ENCODE assay signal across 14 cellular contexts in the genomic region with DNA sequence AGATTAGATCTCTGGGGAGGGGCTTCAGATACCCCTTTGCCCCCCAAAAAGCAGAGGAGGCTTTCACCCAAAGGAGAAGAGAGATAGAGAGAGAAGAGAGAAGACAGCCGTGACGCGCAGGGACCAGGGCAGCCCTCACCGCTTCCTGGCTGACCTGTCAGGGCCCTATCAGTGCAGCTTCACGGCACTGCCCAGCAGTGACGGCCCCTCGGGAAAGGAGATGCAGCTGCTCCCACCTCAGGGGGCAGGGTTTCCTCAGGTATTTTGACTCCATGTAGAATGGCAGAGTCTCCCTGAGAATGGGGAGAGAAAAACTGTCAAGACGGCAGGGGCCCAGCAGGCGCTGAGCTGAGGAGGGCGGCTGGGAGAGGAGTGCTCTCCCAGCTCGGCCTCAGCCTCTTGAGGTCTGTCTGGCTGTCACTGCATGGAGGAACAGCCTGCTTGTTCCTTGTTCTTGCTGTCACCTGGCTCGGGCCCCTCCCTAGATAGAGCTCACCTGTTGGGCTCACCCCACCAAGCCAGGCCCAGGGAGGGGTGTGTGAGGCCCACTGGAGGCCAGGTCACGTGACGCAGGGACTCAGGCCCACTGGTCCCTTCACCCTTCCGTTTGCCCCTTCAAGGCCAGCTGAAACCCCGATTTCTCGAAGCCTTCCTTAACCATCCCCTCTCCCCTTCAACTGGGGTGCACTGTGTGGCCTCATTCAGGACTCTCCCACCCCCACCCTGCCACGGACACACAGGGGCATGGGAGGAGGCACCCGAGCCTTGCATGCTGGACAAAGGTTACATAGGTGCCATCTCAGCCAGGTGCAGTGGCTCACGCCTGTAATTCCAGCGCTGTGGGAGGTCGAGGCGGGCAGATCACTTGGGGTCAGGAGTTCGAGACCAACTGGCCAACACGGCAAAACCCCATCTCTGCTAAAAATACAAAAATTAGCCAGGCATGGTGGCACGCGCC. TPM values are rescaled to one million over a fixed set of nuclear protein-coding genes. Genes with fewer than 3 reads are reported as not detected.
DNase-seq lines count a peak whose midpoint lies in the region; ATAC-seq, FAIRE-seq and TF ChIP-seq lines count a peak whose summit lies in the region.
"Had no signal": no experiment of that assay in that cellular context is flagged by ENCODE, and none has a peak within 500 bp of the region (broad histone marks: within the 10 kb centered on the region; RNA-seq: fewer than 3 reads in every experiment).

No MANE protein-coding gene starts in this region.

- no peak overlapping the region for H3K18ac ChIP-seq in IMR-90 (ENCODE audit: low read depth, low read length)

- no peak overlapping the region for H3K56ac ChIP-seq in IMR-90 (ENCODE audit: extremely low read depth, insufficient read depth, low read length)

- TF ChIP-seq POLR2A in IMR-90 (IDR thresholded peaks at IDR 0.05; ENCODE audit: low read depth, low read length): no peak
- no peak for TF ChIP-seq POLR2A in GM12878 (IDR thresholded peaks at IDR 0.05; ENCODE audit: low read depth, low read length)

- H3K4ac ChIP-seq in IMR-90 (ENCODE audit: low read depth, low read length): no peak overlapping the region

- CTCF ChIA-PET in IMR-90 (lab: Yijun Ruan, JAX): no interaction called here
- CTCF ChIA-PET in GM12878 (lab: Yijun Ruan, JAX): interaction anchor here (1.1 to 1.4 kb wide), 2 partner anchors 11 to 17 kb away, joined by 5 to 6 read pairs; no protein-coding TSS in a partner anchor

- H2AK9ac ChIP-seq in IMR-90 (replicated peaks; ENCODE audit: low read depth, low read length, poor library complexity): peak overlapping the region; percentile 45

- no peak overlapping the region for H4K91ac ChIP-seq in IMR-90 (ENCODE audit: insufficient read depth, low read depth, low read length)

- no peak for ATAC-seq in IMR-90 (ENCODE audit: low read depth)
- ATAC-seq in GM12878: no peak
- ATAC-seq: lower lobe of right lung, SK-N-SH treated with all-trans-retinoic acid at 6 μM for 48 hours had no signal

- H3K27ac ChIP-seq in IMR-90 (ENCODE audit: insufficient read depth, low read length) (no peak overlapping the region), GM12878 (ENCODE audit: control insufficient read depth, insufficient read depth) (no peak overlapping the region)
- H3K27ac ChIP-seq: esophagus squamous epithelium, lower lobe of right lung had no signal

- WGBS in IMR-90 (ENCODE audit: extremely low coverage in 2 of 2, insufficient read length in 1 of 2), 2 experiments: 90% methylated on average over 17 of the region's 27 CpGs; no CpG with 5 or more reads in 1 of the 2 experiments
- 37% methylated on average over 27 of the region's 27 CpGs for WGBS in GM12878 (ENCODE audit: insufficient coverage, insufficient replicate concordance, low lambda C conversion rate, missing lambda C conversion rate)

- H3K14ac ChIP-seq in IMR-90 (replicated peaks; ENCODE audit: low read depth, low read length): no peak overlapping the region

- H3K36me3 Mint-ChIP-seq in activated CD4-positive, alpha-beta T cell treated with anti-CD3 and anti-CD28 coated beads, Interleukin-2, amount 10 ng/mL, durations not matched to agents 24 days and 14 days (ENCODE audit: low read depth): no peaks in the 10 kb centered on the region
- H3K36me3 Mint-ChIP-seq: activated CD4-positive, alpha-beta memory T cell treated with anti-CD3 and anti-CD28 coated beads for 36 hours had no signal

- H2BK20ac ChIP-seq in IMR-90 (ENCODE audit: low read depth, low read length): no peak overlapping the region

- 0 out of 2 replicates have a peak, but pooled peaks cover 2% of the 10 kb centered on the region for H4K20me1 ChIP-seq in IMR-90 (ENCODE audit: insufficient read depth, low read length)
- H4K20me1 ChIP-seq in GM12878 (ENCODE audit: control insufficient read depth, insufficient read depth): no peaks in the 10 kb centered on the region

- SMC1A ChIA-PET in GM12878 (lab: Charles Lee; ENCODE audit: uncharacterized antibody, unreplicated experiment): no interaction called here

- no peak overlapping the region for H3K4me2 ChIP-seq in IMR-90 (ENCODE audit: low read depth, low read length)
- H3K4me2 ChIP-seq in GM12878 (ENCODE audit: control insufficient read depth, insufficient read depth): no peak overlapping the region
- H3K4me2 ChIP-seq: smooth muscle cell had no signal

- in situ Hi-C loops in IMR-90 (cut with MboI; ENCODE audit: low sequenced_read_pairs): no loop called here
- in situ Hi-C loops in GM12878 (cut with MboI): no loop called here

- H3K4me3 Mint-ChIP-seq in activated CD4-positive, alpha-beta T cell treated with anti-CD3 and anti-CD28 coated beads, Interleukin-2, amount 10 ng/mL, durations not matched to agents 24 days and 14 days: no peak overlapping the region
- H3K4me3 Mint-ChIP-seq: activated CD4-positive, alpha-beta memory T cell treated with anti-CD3 and anti-CD28 coated beads for 36 hours had no signal

- peaks cover 18% of the 10 kb centered on the region for H3K9me1 ChIP-seq in IMR-90 (ENCODE audit: insufficient read depth, low read length)

- H3K9me3 ChIP-seq in IMR-90 (ENCODE audit: control insufficient read depth, insufficient read depth, low read length) (no peaks in the 10 kb centered on the region), GM12878 (replicated peaks; ENCODE audit: control insufficient read depth, insufficient read depth, low read length) (no peaks in the 10 kb centered on the region)
- H3K9me3 ChIP-seq: esophagus squamous epithelium, lower lobe of right lung had no signal

- H3K27me3 ChIP-seq in IMR-90 (ENCODE audit: control insufficient read depth, insufficient read depth, low read length) (no peaks in the 10 kb centered on the region), GM12878 (replicated peaks in 1 of 2; ENCODE audit: control insufficient read depth in 2 of 2, insufficient read depth in 2 of 2, low read length in 1 of 2) (no peaks in the 10 kb centered on the region; a peak in 1 of 4 replicates)
- H3K27me3 ChIP-seq: esophagus squamous epithelium had no signal

- no peaks in the 10 kb centered on the region for H3K9me3 Mint-ChIP-seq in activated CD4-positive, alpha-beta T cell treated with anti-CD3 and anti-CD28 coated beads, Interleukin-2, amount 10 ng/mL, durations not matched to agents 24 days and 14 days
- H3K9me3 Mint-ChIP-seq: activated CD4-positive, alpha-beta memory T cell treated with anti-CD3 and anti-CD28 coated beads for 36 hours had no signal

- RAD21 ChIA-PET in GM12878 (lab: Charles Lee; ENCODE audit: unreplicated experiment): no interaction called here

- BruUV-seq in IMR-90 (replicated peaks; lab: Mats Ljungman, UMichigan) (no TSS peak), GM12878 (replicated peaks; lab: Mats Ljungman, UMichigan) (no TSS peak)

- H4K5ac ChIP-seq in IMR-90 (ENCODE audit: low read depth, low read length): no peak overlapping the region

- no peak overlapping the region for H3K23ac ChIP-seq in IMR-90 (ENCODE audit: low read depth, low read length)

- intact Hi-C loops in IMR-90 (cut with micrococcal nuclease) (no loop called here), GM12878 (cut with micrococcal nuclease; ENCODE audit: unreplicated experiment) (no loop called here), posterior vena cava (cut with DNase I) (loop anchor here in 1 of 2 donors (10.0 kb wide), 1 partner anchor 80 kb away; the partner anchor contains the start of gene TBC1D21)
- intact Hi-C loops in activated CD4-positive, alpha-beta T cell treated with anti-CD3 and anti-CD28 coated beads, Interleukin-2, amount 10 ng/mL, durations not matched to agents 24 days and 14 days (cut with micrococcal nuclease): no loop called here

- no peak for FAIRE-seq in GM12878 (lab: Jason Lieb, UNC)
- FAIRE-seq: TTC549 had no signal

- TF ChIP-seq CTCF in IMR-90 (conservative IDR thresholded peaks at IDR 0.05; ENCODE audit: low read depth, low read length): no peak
- no peak for TF ChIP-seq CTCF in GM12878 (IDR thresholded peaks at IDR 0.05 in 2 of 3, conservative IDR thresholded peaks at IDR 0.05 in 1 of 3; ENCODE audit: control insufficient read depth in 2 of 3, extremely low read depth in 1 of 3, insufficient read depth in 1 of 3, low read depth in 3 of 3, low read length in 3 of 3)

- no peaks in the 10 kb centered on the region for H3K79me1 ChIP-seq in IMR-90 (ENCODE audit: low read depth in 1 of 2, low read length in 2 of 2)

- no peak for TF ChIP-seq EP300 in GM12878 (IDR thresholded peaks at IDR 0.05; ENCODE audit: borderline replicate concordance in 1 of 2, control insufficient read depth in 1 of 2, low read depth in 2 of 2, low read length in 2 of 2)

- H3K4me1 ChIP-seq in IMR-90 (ENCODE audit: control insufficient read depth, insufficient read depth, low read length) (peaks cover 26% of the 10 kb centered on the region), GM12878 (ENCODE audit: control insufficient read depth, insufficient read depth, low read length) (no peaks in the 10 kb centered on the region)

- H3K4me3 ChIP-seq in IMR-90 (ENCODE audit: insufficient read depth, low read depth, low read length): no peak overlapping the region
- no peak overlapping the region for H3K4me3 ChIP-seq in GM12878
- H3K4me3 ChIP-seq: esophagus squamous epithelium, lower lobe of right lung, smooth muscle cell had no signal

- POLR2A ChIA-PET in IMR-90 (lab: Charles Lee; ENCODE audit: unreplicated experiment): no interaction called here
- POLR2A ChIA-PET in GM12878 (lab: Charles Lee): interaction anchor here (0.6 kb wide), 1 partner anchor 740 kb away, joined by 4 read pairs; no protein-coding TSS in a partner anchor

- H2BK15ac ChIP-seq in IMR-90 (ENCODE audit: low read depth, low read length): no peak overlapping the region

- no peak overlapping the region for H2BK120ac ChIP-seq in IMR-90 (ENCODE audit: low read depth, low read length)

- H4K8ac ChIP-seq in IMR-90 (ENCODE audit: low read depth in 2 of 2, low read length in 2 of 2): no peak overlapping the region

- H3K4me1 Mint-ChIP-seq in activated CD4-positive, alpha-beta T cell treated with anti-CD3 and anti-CD28 coated beads, Interleukin-2, amount 10 ng/mL, durations not matched to agents 24 days and 14 days: peaks cover 25% of the 10 kb centered on the region

- dilution Hi-C loops in IMR-90 (cut with HindIII; ENCODE audit: low sequenced_read_pairs, unreplicated experiment): no loop called here

- no peaks in the 10 kb centered on the region for H3K27me3 Mint-ChIP-seq in activated CD4-positive, alpha-beta T cell treated with anti-CD3 and anti-CD28 coated beads, Interleukin-2, amount 10 ng/mL, durations not matched to agents 24 days and 14 days
- H3K27me3 Mint-ChIP-seq: activated CD4-positive, alpha-beta memory T cell treated with anti-CD3 and anti-CD28 coated beads for 36 hours had no signal

- H3K9ac ChIP-seq in IMR-90 (ENCODE audit: low read depth, low read length) (no peak overlapping the region), GM12878 (ENCODE audit: control insufficient read depth, insufficient read depth, low read length) (no peak overlapping the region)

- no peak overlapping the region for H2BK5ac ChIP-seq in IMR-90 (ENCODE audit: low read depth, low read length, poor library complexity, severe bottlenecking)

- H3K27ac Mint-ChIP-seq in activated CD4-positive, alpha-beta T cell treated with anti-CD3 and anti-CD28 coated beads, Interleukin-2, amount 10 ng/mL, durations not matched to agents 24 days and 14 days: no peak overlapping the region
- H3K27ac Mint-ChIP-seq: activated CD4-positive, alpha-beta memory T cell treated with anti-CD3 and anti-CD28 coated beads for 36 hours; progenitor cell of endocrine pancreas had no signal

- no peaks in the 10 kb centered on the region for H3K79me2 ChIP-seq in GM12878 (ENCODE audit: control insufficient read depth, insufficient read depth, low read length)

- H2AFZ ChIP-seq in IMR-90 (replicated peaks; ENCODE audit: low read length, poor library complexity) (no peak overlapping the region), GM12878 (ENCODE audit: control insufficient read depth, low read depth, low read length) (no peak overlapping the region)

- DNase-seq in IMR-90 (no peak), GM12878 (ENCODE audit: low read depth, low spot score) (no peak), posterior vena cava (ENCODE audit: low spot score) (peak; percentile 73), SHP77 treated with DMSO at 0.1 percent for 48 hours (lab: John Stamatoyannopoulos, UW) (no peak)
- no peak for DNase-seq in activated CD4-positive, alpha-beta T cell treated with anti-CD3 and anti-CD28 coated beads, Interleukin-2, amount 10 ng/mL, durations not matched to agents 24 days and 14 days
- DNase-seq: activated CD4-positive, alpha-beta memory T cell treated with anti-CD3 and anti-CD28 coated beads for 36 hours; central memory CD4-positive, alpha-beta T cell; esophagus squamous epithelium; NCI-H1436 had no signal

- H3K36me3 ChIP-seq in IMR-90 (ENCODE audit: control insufficient read depth, insufficient read depth, low read length): peaks cover 23% of the 10 kb centered on the region
- no peaks in the 10 kb centered on the region for H3K36me3 ChIP-seq in GM12878 (ENCODE audit: control insufficient read depth in 2 of 2, insufficient read depth in 2 of 2, low read length in 1 of 2)
- H3K36me3 ChIP-seq: lower lobe of right lung had no signal

- peak overlapping the region; percentile 27 for H2AK5ac ChIP-seq in IMR-90 (ENCODE audit: low read depth, low read length)

- TF ChIP-seq RAD21 in IMR-90 (IDR thresholded peaks at IDR 0.05; ENCODE audit: low read length) (no peak), GM12878 (IDR thresholded peaks at IDR 0.05; ENCODE audit: insufficient read depth, low read depth, low read length) (no peak)

RNA-seq across cellular contexts. Expression of gene LOXL1, which starts 28.2 kb away (rescaled TPM):
- total RNA-seq in IMR-90 (2012; rRNA removed) (146 and 148 TPM in 2 replicates), GM12878 (2014; rRNA removed) (not detected in 2 replicates), GM12878 (2014; rRNA removed; fragmentation: Illumina TruSeq; extraction: Trizol) (not detected in 2 replicates), GM12878 (2021) (0.11 and 0.15 TPM in 2 replicates), posterior vena cava (100 to 1,000 TPM in 1 of 2 donors, 10 to 100 TPM in 1; 94.6 to 110 TPM)
- polyA plus RNA-seq in IMR-90 (2012; rRNA removed) (311 and 332 TPM in 2 replicates), GM12878 (2011; rRNA removed) (not detected in 2 replicates), GM12878 (2014; fragmentation: Illumina TruSeq; extraction: Trizol) (not detected in 2 replicates), GM12878 (2014; fragmentation: Nextera tagmentation; extraction: Ambion mirVana) (not detected), GM12878 (2014; rRNA removed) (not detected in 2 replicates), GM12878 (2016; fragmentation: Nextera tagmentation; extraction: Ambion mirVana) (under 1 TPM in 1 of 2 experiments, not detected in 1; 0.07 TPM)
- polyA plus RNA-seq in IMR-90 (2012; cell fraction: cytosol; rRNA removed): 118 and 403 TPM in 2 replicates
- polyA plus RNA-seq in IMR-90 (2012; cell fraction: nucleus; rRNA removed; ENCODE audit: low replicate concordance): 211 and 331 TPM in 2 replicates
- not detected in 2 replicates for total RNA-seq in GM12878 (2013; cell fraction: nucleolus; rRNA removed)
- not detected for polyA plus RNA-seq in GM12878 (2011; ENCODE audit: low read depth)
- not detected in 2 replicates for polyA plus RNA-seq in GM12878 (2011; cell fraction: cytosol; rRNA removed)
- not detected in 2 replicates for polyA plus RNA-seq in GM12878 (2011; cell fraction: nucleus; rRNA removed)
- not detected in 2 replicates for polyA plus RNA-seq in GM12878 (2012)
- polyA minus RNA-seq in GM12878 (2011; rRNA and poly(A)+ RNA removed): not detected in 2 replicates
- not detected in 2 replicates for polyA minus RNA-seq in GM12878 (2011; cell fraction: cytosol; rRNA and poly(A)+ RNA removed)
- polyA minus RNA-seq in GM12878 (2011; cell fraction: nucleus; rRNA and poly(A)+ RNA removed): not detected in 2 replicates
- 0.49 and 0.88 TPM in 2 replicates for total RNA-seq in activated CD4-positive, alpha-beta T cell treated with anti-CD3 and anti-CD28 coated beads, Interleukin-2, amount 10 ng/mL, durations not matched to agents 24 days and 14 days

RNA-seq across cellular contexts. Expression of gene STOML1, which starts 37.6 kb away (rescaled TPM):
- total RNA-seq in IMR-90 (2012; rRNA removed) (11.8 and 12.5 TPM in 2 replicates), GM12878 (2014; rRNA removed) (12.0 and 12.2 TPM in 2 replicates), GM12878 (2014; rRNA removed; fragmentation: Illumina TruSeq; extraction: Trizol) (4.6 TPM in 2 replicates), GM12878 (2021) (12.1 TPM in 2 replicates), posterior vena cava (10 to 100 TPM; 17.3 to 20.1 TPM)
- polyA plus RNA-seq in IMR-90 (2012; rRNA removed) (21.2 and 25.0 TPM in 2 replicates), GM12878 (2011; rRNA removed) (2.0 and 4.2 TPM in 2 replicates), GM12878 (2014; fragmentation: Illumina TruSeq; extraction: Trizol) (1.7 and 3.2 TPM in 2 replicates), GM12878 (2014; fragmentation: Nextera tagmentation; extraction: Ambion mirVana) (under 1 TPM; 0.14 to 0.46 TPM), GM12878 (2014; rRNA removed) (12.5 and 13.6 TPM in 2 replicates), GM12878 (2016; fragmentation: Nextera tagmentation; extraction: Ambion mirVana) (10 to 100 TPM; 13.2 to 13.6 TPM)
- polyA plus RNA-seq in IMR-90 (2012; cell fraction: cytosol; rRNA removed): 15.0 and 22.2 TPM in 2 replicates
- 13.0 and 29.7 TPM in 2 replicates for polyA plus RNA-seq in IMR-90 (2012; cell fraction: nucleus; rRNA removed; ENCODE audit: low replicate concordance)
- total RNA-seq in GM12878 (2013; cell fraction: nucleolus; rRNA removed): 10.3 and 11.0 TPM in 2 replicates
- polyA plus RNA-seq in GM12878 (2011; ENCODE audit: low read depth): 2.0 TPM
- 6.4 and 9.0 TPM in 2 replicates for polyA plus RNA-seq in GM12878 (2011; cell fraction: cytosol; rRNA removed)
- 9.2 and 11.5 TPM in 2 replicates for polyA plus RNA-seq in GM12878 (2011; cell fraction: nucleus; rRNA removed)
- 4.7 and 5.3 TPM in 2 replicates for polyA plus RNA-seq in GM12878 (2012)
- 3.1 and 4.0 TPM in 2 replicates for polyA minus RNA-seq in GM12878 (2011; rRNA and poly(A)+ RNA removed)
- 1.6 and 3.1 TPM in 2 replicates for polyA minus RNA-seq in GM12878 (2011; cell fraction: cytosol; rRNA and poly(A)+ RNA removed)
- polyA minus RNA-seq in GM12878 (2011; cell fraction: nucleus; rRNA and poly(A)+ RNA removed): 3.3 and 5.1 TPM in 2 replicates
- total RNA-seq in activated CD4-positive, alpha-beta T cell treated with anti-CD3 and anti-CD28 coated beads, Interleukin-2, amount 10 ng/mL, durations not matched to agents 24 days and 14 days: 10.3 and 10.6 TPM in 2 replicates

RNA-seq across cellular contexts. Expression of gene PML, which starts 40.0 kb away (rescaled TPM):
- total RNA-seq in IMR-90 (2012; rRNA removed) (8.8 and 10.3 TPM in 2 replicates), GM12878 (2014; rRNA removed) (28.4 and 28.9 TPM in 2 replicates), GM12878 (2014; rRNA removed; fragmentation: Illumina TruSeq; extraction: Trizol) (17.8 and 18.8 TPM in 2 replicates), GM12878 (2021) (91.5 and 95.5 TPM in 2 replicates), posterior vena cava (10 to 100 TPM; 49.2 to 50.7 TPM)
- polyA plus RNA-seq in IMR-90 (2012; rRNA removed) (22.6 and 23.1 TPM in 2 replicates), GM12878 (2011; rRNA removed) (7.6 and 13.6 TPM in 2 replicates), GM12878 (2014; fragmentation: Illumina TruSeq; extraction: Trizol) (15.0 and 32.7 TPM in 2 replicates), GM12878 (2014; fragmentation: Nextera tagmentation; extraction: Ambion mirVana) (10 to 100 TPM in 1 of 2 experiments, 1 to 10 TPM in 1; 8.5 to 14.2 TPM), GM12878 (2014; rRNA removed) (34.2 and 45.3 TPM in 2 replicates), GM12878 (2016; fragmentation: Nextera tagmentation; extraction: Ambion mirVana) (10 to 100 TPM; 54.0 to 60.0 TPM)
- polyA plus RNA-seq in IMR-90 (2012; cell fraction: cytosol; rRNA removed): 28.1 and 29.3 TPM in 2 replicates
- 43.2 and 105 TPM in 2 replicates for polyA plus RNA-seq in IMR-90 (2012; cell fraction: nucleus; rRNA removed; ENCODE audit: low replicate concordance)
- 88.7 and 88.9 TPM in 2 replicates for total RNA-seq in GM12878 (2013; cell fraction: nucleolus; rRNA removed)
- 26.0 TPM for polyA plus RNA-seq in GM12878 (2011; ENCODE audit: low read depth)
- 21.8 and 24.5 TPM in 2 replicates for polyA plus RNA-seq in GM12878 (2011; cell fraction: cytosol; rRNA removed)
- 50.9 and 65.9 TPM in 2 replicates for polyA plus RNA-seq in GM12878 (2011; cell fraction: nucleus; rRNA removed)
- 58.4 and 60.6 TPM in 2 replicates for polyA plus RNA-seq in GM12878 (2012)
- 20.8 and 38.7 TPM in 2 replicates for polyA minus RNA-seq in GM12878 (2011; rRNA and poly(A)+ RNA removed)
- polyA minus RNA-seq in GM12878 (2011; cell fraction: cytosol; rRNA and poly(A)+ RNA removed): 30.0 and 41.2 TPM in 2 replicates
- polyA minus RNA-seq in GM12878 (2011; cell fraction: nucleus; rRNA and poly(A)+ RNA removed): 18.5 and 37.6 TPM in 2 replicates
- 61.3 and 64.2 TPM in 2 replicates for total RNA-seq in activated CD4-positive, alpha-beta T cell treated with anti-CD3 and anti-CD28 coated beads, Interleukin-2, amount 10 ng/mL, durations not matched to agents 24 days and 14 days

Comparison
In these comparisons a context has a peak if more than half of its experiments do, and no peak if none do; other contexts are left out.
1. RNA of gene LOXL1, which starts 28.2 kb away (total RNA-seq): 146 to 148 TPM in IMR-90 and 94.6 to 110 TPM in posterior vena cava; 0.49 to 0.88 TPM in activated CD4-positive, alpha-beta T cell treated with anti-CD3 and anti-CD28 coated beads, Interleukin-2, amount 10 ng/mL, durations not matched to agents 24 days and 14 days and 0.11 to 0.15 TPM in GM12878; every median in the first group is over 10 times any median in the second.